In the genomic region with DNA sequence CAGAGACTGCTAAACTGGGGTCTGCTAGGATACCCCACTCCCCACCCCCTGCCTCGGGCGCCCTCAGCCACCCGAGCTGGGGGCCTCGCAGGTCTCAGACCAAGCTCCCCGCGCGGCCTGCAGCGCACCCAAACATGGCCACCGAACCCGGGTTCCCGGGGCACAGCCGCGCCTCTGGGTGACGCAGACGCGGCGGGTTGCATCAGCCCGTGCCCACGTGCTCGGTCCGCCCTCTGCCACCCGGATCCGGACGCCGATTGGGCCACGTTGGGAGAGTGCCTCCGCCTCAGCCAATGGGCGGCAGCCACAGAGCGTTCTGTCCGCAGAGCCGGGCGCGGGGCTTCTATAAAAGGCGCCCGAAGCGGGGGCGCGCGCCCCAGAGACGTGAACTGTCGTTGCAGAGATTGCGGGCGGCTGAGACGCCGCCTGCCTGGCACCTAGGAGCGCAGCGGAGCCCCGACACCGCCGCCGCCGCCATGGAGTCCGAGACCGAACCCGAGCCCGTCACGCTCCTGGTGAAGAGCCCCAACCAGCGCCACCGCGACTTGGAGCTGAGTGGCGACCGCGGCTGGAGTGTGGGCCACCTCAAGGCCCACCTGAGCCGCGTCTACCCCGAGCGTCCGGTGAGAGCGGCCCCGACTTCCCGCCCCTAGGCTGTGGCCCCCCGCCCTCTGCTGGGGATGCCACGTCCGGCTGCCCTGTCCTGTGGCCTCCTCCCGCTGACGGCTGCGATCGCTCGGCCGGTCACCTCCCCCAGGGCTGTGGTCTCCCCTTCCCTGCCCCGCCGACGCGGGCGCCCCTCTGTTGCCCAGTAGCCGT, we compare ENCODE assay signal across 8 cellular contexts. TPM values are rescaled to one million over a fixed set of nuclear protein-coding genes. Genes with fewer than 3 reads are reported as not detected.
DNase-seq lines count a peak whose midpoint lies in the region; ATAC-seq and TF ChIP-seq lines count a peak whose summit lies in the region.

A gene with protein sequence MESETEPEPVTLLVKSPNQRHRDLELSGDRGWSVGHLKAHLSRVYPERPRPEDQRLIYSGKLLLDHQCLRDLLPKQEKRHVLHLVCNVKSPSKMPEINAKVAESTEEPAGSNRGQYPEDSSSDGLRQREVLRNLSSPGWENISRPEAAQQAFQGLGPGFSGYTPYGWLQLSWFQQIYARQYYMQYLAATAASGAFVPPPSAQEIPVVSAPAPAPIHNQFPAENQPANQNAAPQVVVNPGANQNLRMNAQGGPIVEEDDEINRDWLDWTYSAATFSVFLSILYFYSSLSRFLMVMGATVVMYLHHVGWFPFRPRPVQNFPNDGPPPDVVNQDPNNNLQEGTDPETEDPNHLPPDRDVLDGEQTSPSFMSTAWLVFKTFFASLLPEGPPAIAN (plus strand): TSS at position 374 of the 819 bp plus-strand sequence. CDS start 103 bp downstream, at position 477.

- H2AK5ac ChIP-seq in IMR-90 (ENCODE audit: low read depth, low read length) = peak within 1 kb of the TSS; percentile 100

- H3K18ac ChIP-seq in IMR-90 (ENCODE audit: low read depth, low read length) = peak within 1 kb of the TSS; percentile 87

- peak within 1 kb of the TSS; percentile 63 for H3K4me3 ChIP-seq in IMR-90 (ENCODE audit: insufficient read depth, low read depth, low read length)
- H3K4me3 ChIP-seq in mucosa of descending colon = peak within 1 kb of the TSS; percentile 100

- H3K4me1 ChIP-seq in IMR-90 (ENCODE audit: control insufficient read depth, insufficient read depth, low read length) (peaks cover 8% of the 10 kb centered on the region), mucosa of descending colon (ENCODE audit: low read depth) (peaks cover 20% of the 10 kb centered on the region)

- H4K20me1 ChIP-seq in IMR-90 (ENCODE audit: insufficient read depth, low read length) = peaks cover 44% of the 10 kb centered on the region

- H2BK15ac ChIP-seq in IMR-90 (ENCODE audit: low read depth, low read length) = peak within 1 kb of the TSS; percentile 82; the same call in 2 of the 3 replicates

- POLR2A ChIA-PET in IMR-90 (lab: Charles Lee; ENCODE audit: unreplicated experiment) = interaction anchor here (0.6 to 1.4 kb wide), 6 partner anchors 17 to 117 kb away, joined by 3 to 7 read pairs (median 4); no protein-coding TSS in a partner anchor

- in situ Hi-C loops in IMR-90 (cut with MboI; ENCODE audit: low sequenced_read_pairs) = no loop called here

- peak within 1 kb of the TSS; percentile 85 for H3K56ac ChIP-seq in IMR-90 (ENCODE audit: extremely low read depth, insufficient read depth, low read length)

- peak; percentile 84 for ATAC-seq in GM21528 (IDR thresholded peaks at IDR 0.05; ENCODE audit: low FRiP score, unreplicated experiment)
- ATAC-seq in IMR-90 (ENCODE audit: low read depth) = peak; percentile 94
- peak; percentile 92 for ATAC-seq in mucosa of descending colon

- peaks cover 11 to 36% of the 10 kb centered on the region in 2 experiments for H3K79me1 ChIP-seq in IMR-90 (ENCODE audit: low read depth in 1 of 2, low read length in 2 of 2)

- peak within 1 kb of the TSS; percentile 94 for H3K9ac ChIP-seq in IMR-90 (ENCODE audit: low read depth, low read length)

- H3K36me3 ChIP-seq in IMR-90 (ENCODE audit: control insufficient read depth, insufficient read depth, low read length) (peaks cover 13% of the 10 kb centered on the region), mucosa of descending colon (ENCODE audit: low read depth) (peaks cover 12% of the 10 kb centered on the region)

- CTCF ChIA-PET in IMR-90 (lab: Yijun Ruan, JAX) = no interaction called here

- H2BK5ac ChIP-seq in IMR-90 (ENCODE audit: low read depth, low read length, poor library complexity, severe bottlenecking) = peak within 1 kb of the TSS; percentile 90

- TF ChIP-seq RAD21 in IMR-90 (IDR thresholded peaks at IDR 0.05; ENCODE audit: low read length) = peak; percentile 1; the same call in 1 of the 2 replicates

- TF ChIP-seq CTCF in IMR-90 (conservative IDR thresholded peaks at IDR 0.05; ENCODE audit: low read depth, low read length) (no peak), mucosa of descending colon (IDR thresholded peaks at IDR 0.05) (no peak)

- intact Hi-C loops in IMR-90 (cut with micrococcal nuclease) = loop anchor here (1.0 kb wide), 2 partner anchors 65 to 139 kb away; no protein-coding TSS in a partner anchor
- intact Hi-C loops in mucosa of descending colon (cut with DNase I, micrococcal nuclease) = no loop called here

- H2AFZ ChIP-seq in IMR-90 (replicated peaks; ENCODE audit: low read length, poor library complexity) = peak within 1 kb of the TSS; percentile 91

- H3K14ac ChIP-seq in IMR-90 (replicated peaks; ENCODE audit: low read depth, low read length) = peak within 1 kb of the TSS; percentile 100

- peak within 1 kb of the TSS; percentile 97 for H3K27ac ChIP-seq in IMR-90 (ENCODE audit: insufficient read depth, low read length)

- H4K8ac ChIP-seq in IMR-90 (ENCODE audit: low read depth in 2 of 2, low read length in 2 of 2) = peak within 1 kb of the TSS; percentile 91 to 100

- peak within 1 kb of the TSS; percentile 88 for H2BK20ac ChIP-seq in IMR-90 (ENCODE audit: low read depth, low read length)

- 0% methylated on average over 52 of the region's 86 CpGs; no CpG with 5 or more reads in 1 of the 2 experiments for WGBS in IMR-90 (ENCODE audit: extremely low coverage in 2 of 2, insufficient read length in 1 of 2), 2 experiments

- peak; percentile 100 for TF ChIP-seq POLR2A in IMR-90 (IDR thresholded peaks at IDR 0.05; ENCODE audit: low read depth, low read length)

- no peaks in the 10 kb centered on the region for H3K27me3 ChIP-seq in IMR-90 (ENCODE audit: control insufficient read depth, insufficient read depth, low read length)

- peak within 1 kb of the TSS; percentile 72 for H3K4me2 ChIP-seq in IMR-90 (ENCODE audit: low read depth, low read length)

- dilution Hi-C loops in IMR-90 (cut with HindIII; ENCODE audit: low sequenced_read_pairs, unreplicated experiment) = no loop called here

- peak within 1 kb of the TSS; percentile 99 for H4K5ac ChIP-seq in IMR-90 (ENCODE audit: low read depth, low read length)

- peaks cover 7% of the 10 kb centered on the region for H3K9me1 ChIP-seq in IMR-90 (ENCODE audit: insufficient read depth, low read length)

- DNase-seq in DMS 273 treated with DMSO at 0.1 percent for 48 hours (lab: John Stamatoyannopoulos, UW) (peak; percentile 93), IMR-90 (peak; percentile 97), OCI-M1 (lab: John Stamatoyannopoulos, UW) (peak; percentile 97), activated T-cell treated with anti-CD3 and anti-CD28 coated beads for 24 hours (ENCODE audit: low read depth) (peak; percentile 99), epidermal melanocyte (ENCODE audit: insufficient read length, low spot score) (peak; percentile 97), mucosa of descending colon (peak; percentile 97 to 100 (median 99))
- peak; percentile 98 for DNase-seq in stimulated activated CD8-positive, alpha-beta memory T cell treated with anti-CD3 and anti-CD28 coated beads, Interleukin-4, amount 100 ng/mL, for 24 hours (ENCODE audit: low read depth)

- H3K9me3 ChIP-seq in IMR-90 (ENCODE audit: control insufficient read depth, insufficient read depth, low read length) (no peaks in the 10 kb centered on the region), mucosa of descending colon (no peaks in the 10 kb centered on the region)

- H3K4ac ChIP-seq in IMR-90 (ENCODE audit: low read depth, low read length) = peak within 1 kb of the TSS; percentile 100

- H4K91ac ChIP-seq in IMR-90 (ENCODE audit: insufficient read depth, low read depth, low read length) = peak within 1 kb of the TSS; percentile 99

- peak within 1 kb of the TSS; percentile 100 for H2AK9ac ChIP-seq in IMR-90 (replicated peaks; ENCODE audit: low read depth, low read length, poor library complexity)

- BruUV-seq in IMR-90 (replicated peaks; lab: Mats Ljungman, UMichigan) = no TSS peak

- peak within 1 kb of the TSS; percentile 99 for H3K23ac ChIP-seq in IMR-90 (ENCODE audit: low read depth, low read length)

- H2BK120ac ChIP-seq in IMR-90 (ENCODE audit: low read depth, low read length) = peak within 1 kb of the TSS; percentile 90

TF ChIP-seq in IMR-90, 13 proteins besides CTCF, POLR2A, EP300 and RAD21 (continues in another document):
- TF ChIP-seq FOS (IDR thresholded peaks at IDR 0.05; ENCODE audit: low read depth, low read length) (peak; percentile 51), MAFK (IDR thresholded peaks at IDR 0.05; ENCODE audit: low read depth, low read length) (no peak), ELK1 (IDR thresholded peaks at IDR 0.05; ENCODE audit: borderline replicate concordance, low read depth, low read length) (no peak), RFX5 (IDR thresholded peaks at IDR 0.05; ENCODE audit: low read depth, low read length) (no peak), BHLHE40 (IDR thresholded peaks at IDR 0.05; ENCODE audit: low read depth, low read length) (peak; percentile 88), CEBPB (IDR thresholded peaks at IDR 0.05; ENCODE audit: low read depth, low read length) (peak; percentile 99), SMC3 (IDR thresholded peaks at IDR 0.05; ENCODE audit: low read depth, low read length) (no peak), MAZ (IDR thresholded peaks at IDR 0.05; ENCODE audit: borderline replicate concordance, low read depth, low read length) (peak; percentile 48; the same call in 1 of the 2 replicates), RCOR1 (IDR thresholded peaks at IDR 0.05; ENCODE audit: insufficient replicate concordance, low read length) (no peak), MXI1 (IDR thresholded peaks at IDR 0.05; ENCODE audit: borderline replicate concordance, low read depth, low read length) (no peak; the same call in 1 of the 2 replicates)

RNA-seq across cellular contexts. Expression of the gene that starts here (rescaled TPM):
- 83.3 and 148 TPM in 2 replicates for total RNA-seq in IMR-90 (2012; rRNA removed)
- polyA plus RNA-seq in IMR-90 (2012; rRNA removed) = 122 and 130 TPM in 2 replicates
- polyA plus RNA-seq in IMR-90 (2012; cell fraction: cytosol; rRNA removed) = 188 and 191 TPM in 2 replicates
- polyA plus RNA-seq in IMR-90 (2012; cell fraction: nucleus; rRNA removed; ENCODE audit: low replicate concordance) = 154 and 210 TPM in 2 replicates
- 100 to 1,000 TPM; 130 to 165 (median 159) TPM for total RNA-seq in mucosa of descending colon

Comparison
In these comparisons a context has a peak if more than half of its experiments do, and no peak if none do; other contexts are left out.
1. Peak in every context shown above with its lines: DNase-seq, ATAC-seq, H3K4me3 ChIP-seq and H3K27ac ChIP-seq.